In genomic region chr11:1201395-1202153, GRCh38 we compare ENCODE assay signal across 23 cellular contexts. TPM values are rescaled to one million over a fixed set of nuclear protein-coding genes. Genes with fewer than 3 reads are reported as not detected.
A peak's percentile ranks its signal among the peaks of the same experiment; 100 is the strongest.
DNase-seq lines count a peak whose midpoint lies in the region; ATAC-seq, FAIRE-seq and TF ChIP-seq lines count a peak whose summit lies in the region.
"Had no signal": no experiment of that assay in that cellular context is flagged by ENCODE, and none has a peak within 500 bp of the region (broad histone marks: within the 10 kb centered on the region; RNA-seq: fewer than 3 reads in every experiment).

No MANE protein-coding gene starts in this region.

- TF ChIP-seq RAD21 in A549 (conservative IDR thresholded peaks at IDR 0.05 in 1 of 2, IDR thresholded peaks at IDR 0.05 in 1 of 2) (no peak), K562 (CRISPR knock-in tag; conservative IDR thresholded peaks at IDR 0.05 in 1 of 2, IDR thresholded peaks at IDR 0.05 in 1 of 2) (no peak)

- H3K27me3 ChIP-seq in K562 (ENCODE audit: control insufficient read depth in 2 of 2, insufficient read depth in 2 of 2, low read length in 2 of 2) = peaks cover 12 to 75% of the 10 kb centered on the region in 2 experiments; a peak in 4 of 5 replicates

- no TSS peak for BruUV-seq in K562 (replicated peaks; lab: Mats Ljungman, UMichigan)

- H3K4me3 ChIP-seq in A549 (no peak overlapping the region), K562 (no peak overlapping the region)
- H3K4me3 ChIP-seq: GM23338 had no signal

- ATAC-seq in A549 (no peak), K562 (no peak), HG03565 (IDR thresholded peaks at IDR 0.05; ENCODE audit: unreplicated experiment) (no peak), GM19395 (IDR thresholded peaks at IDR 0.05; ENCODE audit: unreplicated experiment) (no peak), GM19452 (IDR thresholded peaks at IDR 0.05; ENCODE audit: unreplicated experiment) (no peak)
- ATAC-seq: GM23338 had no signal

- H3K27ac ChIP-seq in A549 (peak overlapping the region in 1 of 2 experiments; percentile 86; a peak in 4 of 6 replicates), K562 (ENCODE audit: extremely low read depth, low read depth, low read length) (no peak overlapping the region)

- no peaks in the 10 kb centered on the region for H3K79me2 ChIP-seq in K562 (ENCODE audit: control insufficient read depth, insufficient read depth, low read length)

- TF ChIP-seq CTCF in A549 (IDR thresholded peaks at IDR 0.05) = no peak
- no peak for TF ChIP-seq CTCF in K562 (IDR thresholded peaks at IDR 0.05 in 2 of 3, conservative IDR thresholded peaks at IDR 0.05 in 1 of 3; ENCODE audit: insufficient read depth in 2 of 3, low read depth in 1 of 3, low read length in 3 of 3)

- TF ChIP-seq POLR2A in A549 (IDR thresholded peaks at IDR 0.05; ENCODE audit: low read length) (no peak), K562 (conservative IDR thresholded peaks at IDR 0.05) (no peak)

- 81% methylated on average over 4 of the region's 4 CpGs for WGBS in A549 (ENCODE audit: missing lambda C conversion rate)
- WGBS in K562 (ENCODE audit: insufficient coverage, low coverage, missing lambda C conversion rate) = 11% methylated on average over 4 of the region's 4 CpGs

- H2AFZ ChIP-seq in K562 (ENCODE audit: low read depth, low read length) = no peak overlapping the region
- H2AFZ ChIP-seq: GM23338 had no signal

- H3K9ac ChIP-seq in K562 (ENCODE audit: insufficient read depth in 1 of 2, low read depth in 2 of 2, low read length in 2 of 2) = no peak overlapping the region

- DNase-seq in A549 (ENCODE audit: low read depth in 1 of 2, low spot score in 1 of 2) = no peak
- DNase-seq in LHCN-M2 (ENCODE audit: low read depth) = peak; percentile 19
- no peak for DNase-seq in K562 (ENCODE audit: extremely low read depth in 1 of 4, low spot score in 3 of 4)
- peak; percentile 4 for DNase-seq in foreskin melanocyte
- DNase-seq in GF-D8 (lab: John Stamatoyannopoulos, UW) = no peak
- DNase-seq: DMS79 treated with DMSO at 0.1 percent for 48 hours; NCI-H1092 treated with DMSO at 0.1 percent for 48 hours; NCI-H1436 treated with DMSO at 0.1 percent for 48 hours; NCI-H2029; NCI-H226; NCI-H510A treated with DMSO at 0.1 percent for 48 hours; NCI-H774; NK-92 treated with Interleukin-12 subunit alpha and Interleukin-12 subunit beta, amount 100 ng/mL, for 24 hours; RPMI8226; SHP77 had no signal

- H3K9me3 ChIP-seq in A549 (no peaks in the 10 kb centered on the region), K562 (replicated peaks; ENCODE audit: control insufficient read depth, insufficient read depth, low read depth, low read length) (no peaks in the 10 kb centered on the region)

- in situ Hi-C loops in K562 (cut with MboI) = no loop called here

- FAIRE-seq in A549 (lab: Jason Lieb, UNC) (peak; percentile 70), K562 (lab: Jason Lieb, UNC) (no peak)
- FAIRE-seq: A204.1, GM12892 had no signal

- peaks cover 18% of the 10 kb centered on the region for H3K4me1 ChIP-seq in A549
- H3K4me1 ChIP-seq in K562 (replicated peaks in 1 of 2; ENCODE audit: control insufficient read depth in 2 of 2, insufficient read depth in 2 of 2, low read length in 2 of 2) = peaks cover 0 to 68% of the 10 kb centered on the region in 2 experiments; a peak in 2 of 5 replicates

- no peak for TF ChIP-seq EP300 in A549 (IDR thresholded peaks at IDR 0.05)
- no peak for TF ChIP-seq EP300 in K562 (IDR thresholded peaks at IDR 0.05; ENCODE audit: low read length)

- no peak overlapping the region for H3K4me2 ChIP-seq in A549
- no peak overlapping the region for H3K4me2 ChIP-seq in K562 (ENCODE audit: insufficient read depth, low read length)
- H3K4me2 ChIP-seq: GM23338 had no signal

- H3K36me3 ChIP-seq in K562 (ENCODE audit: control insufficient read depth, insufficient read depth, low read length) = no peaks in the 10 kb centered on the region

- H4K20me1 ChIP-seq in K562 (replicated peaks; ENCODE audit: control insufficient read depth, insufficient read depth, low read length) = peaks cover 17% of the 10 kb centered on the region; the same call in 1 of the 2 replicates

- intact Hi-C loops in K562 (cut with micrococcal nuclease) = loop anchor here (5.0 kb wide), 1 partner anchor 371 kb away; the partner anchor contains the start of gene DUSP8

- POLR2A ChIA-PET in A549 (lab: Yijun Ruan, JAX) (no interaction called here), K562 (lab: Yijun Ruan, JAX) (no interaction called here)

- H3K9me1 ChIP-seq in K562 (ENCODE audit: control insufficient read depth, insufficient read depth, low read length) = no peaks in the 10 kb centered on the region

- CTCF ChIA-PET in A549 (lab: Yijun Ruan, JAX) (interaction anchor here (0.9 to 5.5 kb wide), 12 partner anchors 12 to 363 kb away, joined by 3 to 34 read pairs (median 4); partner anchors contain the start of gene MUC5AC), K562 (lab: Yijun Ruan, JAX; ENCODE audit: low intra/inter-chr PET ratio) (interaction anchor here (0.6 kb wide), 2 partner anchors 197 to 370 kb away, joined by 3 to 4 read pairs; partner anchors contain the start of gene DUSP8)

TF ChIP-seq in A549, 52 proteins besides CTCF, POLR2A, EP300 and RAD21 (continues in another document):
- TF ChIP-seq MYC (IDR thresholded peaks at IDR 0.05; ENCODE audit: borderline replicate concordance, low read length) (no peak), MAFK (IDR thresholded peaks at IDR 0.05; ENCODE audit: partially characterized antibody) (no peak), ZSCAN20 (CRISPR knock-in tag; IDR thresholded peaks at IDR 0.05) (no peak), CHD2 (IDR thresholded peaks at IDR 0.05; ENCODE audit: low read length, partially characterized antibody) (no peak), MAZ (IDR thresholded peaks at IDR 0.05; ENCODE audit: borderline replicate concordance, low read depth, low read length) (no peak)

TF ChIP-seq in K562, 482 proteins besides CTCF, POLR2A, EP300 and RAD21 (continues in another document):
- no peak for TF ChIP-seq SMARCE1 (IDR thresholded peaks at IDR 0.05)
- no peak for TF ChIP-seq SUPT5H (IDR thresholded peaks at IDR 0.05)
- TF ChIP-seq ZNF24 (IDR thresholded peaks at IDR 0.05) = peak; percentile 99

RNA-seq across cellular contexts. Expression of gene MUC5B, which starts 21.3 kb away (rescaled TPM):
- polyA plus RNA-seq in A549 (2011; rRNA removed) = 0.85 and 2.9 TPM in 2 replicates
- polyA plus RNA-seq in A549 (2012; cell fraction: cytosol; rRNA removed) = 0.15 and 0.63 TPM in 2 replicates
- polyA plus RNA-seq in A549 (2012; cell fraction: nucleus; rRNA removed) = 1.5 and 3.7 TPM in 2 replicates
- polyA plus RNA-seq in A549 (2017; fragmentation: RNase III; extraction: RNeasy Plus Mini Kit Qiagen cat#74134 plus additional on column Dnase treatment) = 0.70 to 1.4 TPM (median 0.81 TPM) in 3 replicates
- polyA minus RNA-seq in A549 (2011; rRNA and poly(A)+ RNA removed) = 4.5 and 5.7 TPM in 2 replicates
- total RNA-seq in LHCN-M2 (2014; rRNA removed) = not detected in 2 replicates
- polyA plus RNA-seq in LHCN-M2 (2012) = under 0.01 TPM
- total RNA-seq in K562 (2011; cell fraction: chromatin; rRNA removed; ENCODE audit: low replicate concordance) = not detected in 2 replicates
- total RNA-seq in K562 (2011; cell fraction: nucleolus; rRNA removed) = not detected in 2 replicates
- not detected in 2 replicates for total RNA-seq in K562 (2011; cell fraction: nucleoplasm; rRNA removed)
- total RNA-seq in K562 (2014; rRNA removed) = 0.04 TPM in 1 of 2 replicates, not detected in the other
- not detected in 2 replicates for total RNA-seq in K562 (2014; rRNA removed; fragmentation: Illumina TruSeq; extraction: Trizol)
- total RNA-seq in K562 (2015; rRNA removed; fragmentation: Illumina TruSeq; extraction: Trizol) = not detected in 2 replicates
- 0.95 and 1.2 TPM in 2 replicates for total RNA-seq in K562 (2021)
- polyA plus RNA-seq in K562 (2011; rRNA removed) = under 0.01 TPM in 1 of 2 replicates, not detected in the other
- polyA plus RNA-seq in K562 (2011; cell fraction: cytosol; rRNA removed) = 0.01 TPM in 2 replicates
- not detected in 2 replicates for polyA plus RNA-seq in K562 (2011; cell fraction: nucleus; rRNA removed)
- polyA plus RNA-seq in K562 (2012) = 0.03 TPM in 2 replicates
- 0.01 TPM in 1 of 2 replicates, not detected in the other for polyA plus RNA-seq in K562 (2014; fragmentation: Illumina TruSeq; extraction: Trizol)
- not detected for polyA plus RNA-seq in K562 (2014; fragmentation: Nextera tagmentation; extraction: Ambion mirVana)
- 0.04 TPM in 1 of 2 replicates, not detected in the other for polyA plus RNA-seq in K562 (2014; rRNA removed)
- not detected in 2 replicates for polyA minus RNA-seq in K562 (2011; rRNA and poly(A)+ RNA removed)
- polyA minus RNA-seq in K562 (2011; cell fraction: cytosol; rRNA and poly(A)+ RNA removed) = not detected in 2 replicates
- under 0.01 TPM in 1 of 2 replicates, not detected in the other for polyA minus RNA-seq in K562 (2011; cell fraction: nucleus; rRNA and poly(A)+ RNA removed)
- total RNA-seq: CD4-positive, CD25-positive, alpha-beta regulatory T cell had no signal
- polyA plus RNA-seq: BJ; CD4-positive, CD25-positive, alpha-beta regulatory T cell had no signal

RNA-seq across cellular contexts. Expression of gene MUC5AC, which starts 43.8 kb away (rescaled TPM):
- polyA plus RNA-seq in A549 (2011; rRNA removed) (7.4 and 24.5 TPM in 2 replicates), A549 (2017; fragmentation: RNase III; extraction: RNeasy Plus Mini Kit Qiagen cat#74134 plus additional on column Dnase treatment) (0.18 to 0.55 TPM (median 0.18 TPM) in 3 replicates), K562 (2011; rRNA removed) (not detected in 2 replicates), K562 (2014; fragmentation: Illumina TruSeq; extraction: Trizol) (not detected in 2 replicates), K562 (2014; fragmentation: Nextera tagmentation; extraction: Ambion mirVana) (not detected), K562 (2014; rRNA removed) (not detected in 2 replicates)
- polyA plus RNA-seq in A549 (2012; cell fraction: cytosol; rRNA removed) = 10.8 and 14.4 TPM in 2 replicates
- 48.3 and 55.5 TPM in 2 replicates for polyA plus RNA-seq in A549 (2012; cell fraction: nucleus; rRNA removed)
- 26.6 and 31.9 TPM in 2 replicates for polyA minus RNA-seq in A549 (2011; rRNA and poly(A)+ RNA removed)
- total RNA-seq in LHCN-M2 (2014; rRNA removed) (not detected in 2 replicates), K562 (2014; rRNA removed) (not detected in 2 replicates), K562 (2014; rRNA removed; fragmentation: Illumina TruSeq; extraction: Trizol) (not detected in 2 replicates), K562 (2015; rRNA removed; fragmentation: Illumina TruSeq; extraction: Trizol) (not detected in 2 replicates), K562 (2021) (under 0.01 TPM in 1 of 2 replicates, not detected in the other)
- not detected for polyA plus RNA-seq in LHCN-M2 (2012)
- not detected in 2 replicates for total RNA-seq in K562 (2011; cell fraction: chromatin; rRNA removed; ENCODE audit: low replicate concordance)
- total RNA-seq in K562 (2011; cell fraction: nucleolus; rRNA removed) = not detected in 2 replicates
- total RNA-seq in K562 (2011; cell fraction: nucleoplasm; rRNA removed) = not detected in 2 replicates
- polyA plus RNA-seq in K562 (2011; cell fraction: cytosol; rRNA removed) = under 0.01 TPM in 1 of 2 replicates, not detected in the other
- polyA plus RNA-seq in K562 (2011; cell fraction: nucleus; rRNA removed) = not detected in 2 replicates
- under 0.01 TPM in 2 replicates for polyA plus RNA-seq in K562 (2012)
- not detected in 2 replicates for polyA minus RNA-seq in K562 (2011; rRNA and poly(A)+ RNA removed)
- not detected in 2 replicates for polyA minus RNA-seq in K562 (2011; cell fraction: cytosol; rRNA and poly(A)+ RNA removed)
- not detected in 2 replicates for polyA minus RNA-seq in K562 (2011; cell fraction: nucleus; rRNA and poly(A)+ RNA removed)
- total RNA-seq: CD4-positive, CD25-positive, alpha-beta regulatory T cell; GM23338 had no signal
- polyA plus RNA-seq: BJ; CD4-positive, CD25-positive, alpha-beta regulatory T cell; GM23338 had no signal

Comparison
In these comparisons a context has a peak if more than half of its experiments do, and no peak if none do; other contexts are left out.
1. DNase-seq: peak in LHCN-M2 (single experiment) and foreskin melanocyte (single experiment); none in A549 (0 of 2), K562 (0 of 4) and GF-D8 (single experiment).